Comparison of ENCODE assay signal across 8 cellular contexts in genomic region chr11:121722431-121723256, GRCh38.
DNase-seq lines count a peak whose midpoint lies in the region; ATAC-seq and TF ChIP-seq lines count a peak whose summit lies in the region.

No MANE protein-coding gene starts in this region.

- H3K27ac Mint-ChIP-seq in activated T-cell treated with anti-CD3 and anti-CD28 coated beads, Interleukin-2, amount 50 U/mL, for 72 hours = no peak overlapping the region
- H3K27ac Mint-ChIP-seq in neural crest cell (ENCODE audit: unreplicated experiment) = peak overlapping the region; percentile 93

- H3K27me3 ChIP-seq in SK-N-SH (ENCODE audit: insufficient read depth) = no peaks in the 10 kb centered on the region

- TF ChIP-seq CTCF in SK-N-SH (IDR thresholded peaks at IDR 0.05) = no peak
- no peak for TF ChIP-seq CTCF in neural crest cell (conservative IDR thresholded peaks at IDR 0.05)

- no peak overlapping the region for H3K9ac ChIP-seq in SK-N-SH

- peaks cover 7% of the 10 kb centered on the region for H3K4me1 Mint-ChIP-seq in activated T-cell treated with anti-CD3 and anti-CD28 coated beads, Interleukin-2, amount 50 U/mL, for 72 hours (ENCODE audit: low read depth)
- peaks cover 17% of the 10 kb centered on the region for H3K4me1 Mint-ChIP-seq in neural crest cell

- peak overlapping the region; percentile 49 to 72 for H3K4me3 Mint-ChIP-seq in activated T-cell treated with anti-CD3 and anti-CD28 coated beads, Interleukin-2, amount 50 U/mL, for 72 hours
- H3K4me3 Mint-ChIP-seq in neural crest cell = peak overlapping the region; percentile 79

- CTCF ChIA-PET in SK-N-SH (lab: Yijun Ruan, JAX) = interaction anchor here (0.7 to 2.9 kb wide), 9 partner anchors 15 to 493 kb away, joined by 3 to 14 read pairs (median 3); no protein-coding TSS in a partner anchor

- H3K9me2 ChIP-seq in SK-N-SH = no peaks in the 10 kb centered on the region

- POLR2A ChIA-PET in SK-N-SH (lab: Yijun Ruan, JAX) = interaction anchor here (0.6 to 2.0 kb wide), 5 partner anchors 19 to 378 kb away, joined by 3 to 14 read pairs (median 6); no protein-coding TSS in a partner anchor

- no peak for ATAC-seq in activated T-cell treated with anti-CD3 and anti-CD28 coated beads, Interleukin-2, amount 50 U/mL, for 72 hours (replicated peaks in 1 of 2)
- no peak for ATAC-seq in HG02571 (IDR thresholded peaks at IDR 0.05; ENCODE audit: unreplicated experiment)
- ATAC-seq in GM18517 (IDR thresholded peaks at IDR 0.05; ENCODE audit: unreplicated experiment) = no peak
- ATAC-seq in GM19397 (IDR thresholded peaks at IDR 0.05; ENCODE audit: unreplicated experiment) = no peak

- 42% methylated on average over 42 of the region's 47 CpGs for WGBS in SK-N-SH (ENCODE audit: low lambda C conversion rate)

- no peaks in the 10 kb centered on the region for H3K79me2 ChIP-seq in SK-N-SH (ENCODE audit: insufficient read depth)

- peaks cover 5 to 7% of the 10 kb centered on the region in 2 donors for H3K9me3 Mint-ChIP-seq in activated T-cell treated with anti-CD3 and anti-CD28 coated beads, Interleukin-2, amount 50 U/mL, for 72 hours
- peaks cover 21% of the 10 kb centered on the region for H3K9me3 Mint-ChIP-seq in neural crest cell

- peak overlapping the region; percentile 56; the same call in 1 of the 2 replicates for H2AFZ ChIP-seq in SK-N-SH (ENCODE audit: low read depth)

- peak overlapping the region in 1 of 2 experiments; percentile 89; a peak in 2 of 4 replicates for H3K27ac ChIP-seq in SK-N-SH (ENCODE audit: low read depth in 2 of 2, low read length in 1 of 2)

- H3K9me3 ChIP-seq in SK-N-SH = no peaks in the 10 kb centered on the region

- peak overlapping the region; percentile 41; the same call in 1 of the 2 replicates for H3K4me2 ChIP-seq in SK-N-SH

- DNase-seq in activated T-cell treated with anti-CD3 and anti-CD28 coated beads, Interleukin-2, amount 50 U/mL, for 72 hours = no peak
- DNase-seq in activated T-cell treated with anti-CD3 and anti-CD28 coated beads for 4 hours = no peak
- DNase-seq in SK-N-SH = peak; percentile 82
- peak; percentile 58 for DNase-seq in glomerular endothelial cell (ENCODE audit: extremely low read depth, low read depth, low spot score)
- peak; percentile 62 for DNase-seq in neural crest cell (ENCODE audit: low read depth, low spot score)

- H4K20me1 ChIP-seq in SK-N-SH (ENCODE audit: insufficient read depth) = no peaks in the 10 kb centered on the region

- H3F3A ChIP-seq in SK-N-SH (replicated peaks; ENCODE audit: insufficient read depth) = no peaks in the 10 kb centered on the region

- H3K4me3 ChIP-seq in SK-N-SH (ENCODE audit: low read depth in 2 of 2, low read length in 1 of 2) = peak overlapping the region in 1 of 2 experiments; percentile 28; a peak in 1 of 4 replicates

- peaks cover 0 to 5% of the 10 kb centered on the region in 2 donors for H3K36me3 Mint-ChIP-seq in activated T-cell treated with anti-CD3 and anti-CD28 coated beads, Interleukin-2, amount 50 U/mL, for 72 hours (ENCODE audit: insufficient read depth in 2 of 2)
- peaks cover 13% of the 10 kb centered on the region for H3K36me3 Mint-ChIP-seq in neural crest cell (ENCODE audit: low read depth)

- peaks cover 8 to 14% of the 10 kb centered on the region in 2 experiments; a peak in 2 of 4 replicates for H3K4me1 ChIP-seq in SK-N-SH (ENCODE audit: control insufficient read depth in 1 of 2, insufficient read depth in 2 of 2, low read depth in 1 of 2, low read length in 1 of 2)

- TF ChIP-seq RAD21 in SK-N-SH (IDR thresholded peaks at IDR 0.05; ENCODE audit: low read length) = peak; percentile 31; the same call in 1 of the 2 replicates

- H3K36me3 ChIP-seq in SK-N-SH (replicated peaks in 1 of 2; ENCODE audit: control insufficient read depth in 1 of 2, insufficient read depth in 2 of 2, low read length in 1 of 2) = no peaks in the 10 kb centered on the region

- TF ChIP-seq EP300 in SK-N-SH (IDR thresholded peaks at IDR 0.05; ENCODE audit: borderline replicate concordance in 1 of 2, low read depth in 1 of 2, low read length in 1 of 2) = peak in 1 of 2 experiments; percentile 65; a peak in 2 of 4 replicates

- H3K27me3 Mint-ChIP-seq in activated T-cell treated with anti-CD3 and anti-CD28 coated beads, Interleukin-2, amount 50 U/mL, for 72 hours (ENCODE audit: low read depth) = peaks cover 37% of the 10 kb centered on the region
- no peaks in the 10 kb centered on the region for H3K27me3 Mint-ChIP-seq in neural crest cell (ENCODE audit: low read depth)

TF ChIP-seq in SK-N-SH, 30 proteins besides CTCF, POLR2A, EP300 and RAD21:
- TF ChIP-seq MXI1 (IDR thresholded peaks at IDR 0.05; ENCODE audit: low read depth, low read length) (peak; percentile 42; the same call in 1 of the 2 replicates), IRF3 (IDR thresholded peaks at IDR 0.05; ENCODE audit: low read depth, low read length) (no peak), MAX (IDR thresholded peaks at IDR 0.05; ENCODE audit: low read depth) (peak; percentile 67; the same call in 1 of the 2 replicates), ELF1 (IDR thresholded peaks at IDR 0.05) (no peak), EZH2phosphoT487 (IDR thresholded peaks at IDR 0.05; ENCODE audit: borderline replicate concordance, low read depth) (no peak), RFX5 (IDR thresholded peaks at IDR 0.05; ENCODE audit: low read length) (no peak), TCF12 (IDR thresholded peaks at IDR 0.05) (no peak), TAF1 (IDR thresholded peaks at IDR 0.05; ENCODE audit: borderline replicate concordance, low read depth, low read length) (no peak), GATA2 (CRISPR knock-in tag; IDR thresholded peaks at IDR 0.05) (peak; percentile 91), PBX3 (IDR thresholded peaks at IDR 0.05) (no peak), CHD2 (IDR thresholded peaks at IDR 0.05; ENCODE audit: low read length, partially characterized antibody) (peak; percentile 73), RCOR1 (IDR thresholded peaks at IDR 0.05; ENCODE audit: low read length) (peak; percentile 29; the same call in 1 of the 2 replicates)

Comparison
In these comparisons a context has a peak if more than half of its experiments do, and no peak if none do; other contexts are left out.
1. DNase-seq: peak in SK-N-SH (single experiment), glomerular endothelial cell (single experiment) and neural crest cell (single experiment); none in activated T-cell treated with anti-CD3 and anti-CD28 coated beads, Interleukin-2, amount 50 U/mL, for 72 hours (0 of 2) and activated T-cell treated with anti-CD3 and anti-CD28 coated beads for 4 hours (single experiment).